8 cellular contexts compared by ENCODE assay signal in genomic region chr17:72618018-72618509, GRCh38.
DNase-seq lines count a peak whose midpoint lies in the region; ATAC-seq, FAIRE-seq and TF ChIP-seq lines count a peak whose summit lies in the region.

No MANE protein-coding gene starts in this region.

- no peak overlapping the region for H3K4me3 ChIP-seq in bronchial epithelial cell (ENCODE audit: low read depth, low read length)

- ATAC-seq in GM21786 (IDR thresholded peaks at IDR 0.05; ENCODE audit: unreplicated experiment) = peak; percentile 53
- no peak for ATAC-seq in HG03521 (IDR thresholded peaks at IDR 0.05; ENCODE audit: unreplicated experiment)

- H3K36me3 ChIP-seq in bronchial epithelial cell (ENCODE audit: control insufficient read depth, insufficient read depth, low read length) = no peaks in the 10 kb centered on the region

- CTCF ChIA-PET in RWPE1 (lab: Yijun Ruan, JAX) = interaction anchor here (0.5 to 0.7 kb wide), 3 partner anchors 108 to 555 kb away, joined by 3 read pairs; no protein-coding TSS in a partner anchor

- no peak for TF ChIP-seq CTCF in bronchial epithelial cell (IDR thresholded peaks at IDR 0.05; ENCODE audit: insufficient read depth, low read length, severe bottlenecking)
- no peak for TF ChIP-seq CTCF in RWPE1 (conservative IDR thresholded peaks at IDR 0.05; ENCODE audit: low read depth)

- H3K27me3 ChIP-seq in bronchial epithelial cell (ENCODE audit: control insufficient read depth, insufficient read depth, low read length) = no peaks in the 10 kb centered on the region

- no peak for FAIRE-seq in bronchial epithelial cell (lab: Jason Lieb, UNC)

- DNase-seq in COLO668 (lab: John Stamatoyannopoulos, UW; ENCODE audit: unreplicated experiment) (peak; percentile 74), NOMO-1 treated with dmso at 0.1 percent for 144 hours (lab: John Stamatoyannopoulos, UW; ENCODE audit: unreplicated experiment) (peak; percentile 53), bronchial epithelial cell (ENCODE audit: low read depth) (peak; percentile 44), retina (peak; percentile 48), RWPE1 (ENCODE audit: low spot score) (no peak), SHP77 (lab: John Stamatoyannopoulos, UW) (no peak)

- H3K27ac ChIP-seq in RWPE1 = no peak overlapping the region; the same call in 1 of the 2 replicates

- POLR2A ChIA-PET in RWPE1 (lab: Yijun Ruan, JAX; ENCODE audit: low non-redundant PET) = no interaction called here

Comparison
In these comparisons a context has a peak if more than half of its experiments do, and no peak if none do; other contexts are left out.
1. DNase-seq: peak in COLO668 (single experiment), NOMO-1 treated with dmso at 0.1 percent for 144 hours (single experiment), bronchial epithelial cell (single experiment) and retina (single experiment); none in RWPE1 (single experiment) and SHP77 (0 of 2).